ENCODE assay signal across 8 cellular contexts in the genomic region with DNA sequence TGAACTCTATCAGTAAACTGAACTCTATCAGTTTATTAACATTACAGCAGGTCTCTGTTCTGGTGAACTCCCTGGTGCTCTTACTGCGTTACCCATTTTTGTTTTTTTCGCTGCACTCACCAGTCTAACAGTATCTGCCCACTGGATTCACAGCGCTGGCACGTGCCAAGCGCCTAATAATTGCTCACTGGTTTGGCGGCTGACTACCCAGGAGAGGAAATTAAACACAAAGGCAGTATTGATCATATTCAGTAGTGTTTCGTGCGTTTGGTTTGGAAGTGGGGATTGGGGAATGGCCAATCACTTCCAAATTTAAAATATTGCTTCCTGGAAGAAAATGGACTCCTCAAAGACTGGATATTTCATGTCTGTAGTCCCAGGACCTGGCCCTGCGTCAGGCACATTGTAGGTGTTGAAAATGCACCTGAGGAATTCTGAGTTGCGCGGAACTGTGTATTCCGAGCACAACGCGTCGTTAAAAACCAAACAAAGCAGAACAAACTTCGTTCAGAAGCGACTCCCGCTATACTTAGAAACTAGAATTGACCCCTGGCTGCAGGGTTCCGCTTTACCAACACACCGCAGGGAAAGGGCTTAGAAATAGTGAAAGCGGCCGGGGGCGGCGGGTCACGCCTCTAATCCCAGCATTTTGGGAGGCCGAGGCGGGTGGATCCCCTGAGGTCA. TPM values are rescaled to one million over a fixed set of nuclear protein-coding genes. Genes with fewer than 3 reads are reported as not detected.
DNase-seq lines count a peak whose midpoint lies in the region; ATAC-seq and TF ChIP-seq lines count a peak whose summit lies in the region.

No MANE protein-coding gene starts in this region.

- peaks cover 45% of the 10 kb centered on the region for H3K4me1 Mint-ChIP-seq in HFFc6 (ENCODE audit: low read depth)
- H3K4me1 Mint-ChIP-seq in activated CD4-positive, alpha-beta T cell treated with anti-CD3 and anti-CD28 coated beads, Interleukin-2, amount 10 ng/mL, durations not matched to agents 24 days and 14 days: peaks cover 41% of the 10 kb centered on the region
- H3K4me1 Mint-ChIP-seq in effector memory CD8-positive, alpha-beta T cell (ENCODE audit: low read depth in 2 of 2): peaks cover 43 to 51% of the 10 kb centered on the region in 2 donors

- peak overlapping the region; percentile 91 for H3K27ac ChIP-seq in suprapubic skin

- H3K4me3 ChIP-seq in suprapubic skin: peak overlapping the region; percentile 92

- peak; percentile 26 for ATAC-seq in effector memory CD8-positive, alpha-beta T cell (replicated peaks)

- peaks cover 25% of the 10 kb centered on the region for H3K36me3 ChIP-seq in suprapubic skin

- H3K27ac Mint-ChIP-seq in HFFc6: peak overlapping the region; percentile 95
- H3K27ac Mint-ChIP-seq in activated CD4-positive, alpha-beta T cell treated with anti-CD3 and anti-CD28 coated beads, Interleukin-2, amount 10 ng/mL, durations not matched to agents 24 days and 14 days: peak overlapping the region; percentile 100
- peak overlapping the region; percentile 98 for H3K27ac Mint-ChIP-seq in effector memory CD8-positive, alpha-beta T cell

- intact Hi-C loops in activated CD4-positive, alpha-beta T cell treated with anti-CD3 and anti-CD28 coated beads, Interleukin-2, amount 10 ng/mL, durations not matched to agents 24 days and 14 days (cut with micrococcal nuclease): loop anchor here (2.0 to 10.0 kb wide), 4 partner anchors 49 to 1186 kb away; partner anchors contain the start of genes MED23 and TBPL1

- H3K9me3 ChIP-seq in suprapubic skin: no peaks in the 10 kb centered on the region

- H3K4me3 Mint-ChIP-seq in HFFc6: peak overlapping the region; percentile 93
- H3K4me3 Mint-ChIP-seq in activated CD4-positive, alpha-beta T cell treated with anti-CD3 and anti-CD28 coated beads, Interleukin-2, amount 10 ng/mL, durations not matched to agents 24 days and 14 days: peak overlapping the region; percentile 99
- peak overlapping the region; percentile 94 to 96 for H3K4me3 Mint-ChIP-seq in effector memory CD8-positive, alpha-beta T cell

- H3K27me3 ChIP-seq in suprapubic skin: no peaks in the 10 kb centered on the region

- peaks cover 10% of the 10 kb centered on the region; the same call in 1 of the 2 replicates for H3K9me3 Mint-ChIP-seq in HFFc6
- H3K9me3 Mint-ChIP-seq in activated CD4-positive, alpha-beta T cell treated with anti-CD3 and anti-CD28 coated beads, Interleukin-2, amount 10 ng/mL, durations not matched to agents 24 days and 14 days: no peaks in the 10 kb centered on the region
- no peaks in the 10 kb centered on the region for H3K9me3 Mint-ChIP-seq in effector memory CD8-positive, alpha-beta T cell

- DNase-seq in NCI-H1092 treated with DMSO at 0.1 percent for 48 hours (lab: John Stamatoyannopoulos, UW) (peak; percentile 60), NCI-H1092 (lab: John Stamatoyannopoulos, UW) (no peak), HFFc6 (no peak), NCI-H1048 (lab: John Stamatoyannopoulos, UW) (peak; percentile 17), midbrain (lab: John Stamatoyannopoulos, UW) (peak; percentile 66), suprapubic skin (ENCODE audit: low spot score in 2 of 2) (peak in 1 of 2 donors; percentile 71)
- DNase-seq in activated CD4-positive, alpha-beta T cell treated with anti-CD3 and anti-CD28 coated beads, Interleukin-2, amount 10 ng/mL, durations not matched to agents 24 days and 14 days: peak; percentile 80
- peak; percentile 13 to 42 (median 19) for DNase-seq in effector memory CD8-positive, alpha-beta T cell

- TF ChIP-seq POLR2A in suprapubic skin (IDR thresholded peaks at IDR 0.05): no peak

- TF ChIP-seq CTCF in HFFc6 (IDR thresholded peaks at IDR 0.05) (no peak), suprapubic skin (IDR thresholded peaks at IDR 0.05) (no peak)

- peaks cover 24% of the 10 kb centered on the region for H3K27me3 Mint-ChIP-seq in HFFc6 (ENCODE audit: insufficient read depth)
- peaks cover 16% of the 10 kb centered on the region for H3K27me3 Mint-ChIP-seq in activated CD4-positive, alpha-beta T cell treated with anti-CD3 and anti-CD28 coated beads, Interleukin-2, amount 10 ng/mL, durations not matched to agents 24 days and 14 days
- peaks cover 0 to 1% of the 10 kb centered on the region in 2 donors for H3K27me3 Mint-ChIP-seq in effector memory CD8-positive, alpha-beta T cell

- under 1% methylated on average over 27 of the region's 27 CpGs for WGBS in suprapubic skin

- peaks cover 40% of the 10 kb centered on the region for H3K36me3 Mint-ChIP-seq in HFFc6 (ENCODE audit: low read depth)
- H3K36me3 Mint-ChIP-seq in activated CD4-positive, alpha-beta T cell treated with anti-CD3 and anti-CD28 coated beads, Interleukin-2, amount 10 ng/mL, durations not matched to agents 24 days and 14 days (ENCODE audit: low read depth): peaks cover 41% of the 10 kb centered on the region
- peaks cover 69% of the 10 kb centered on the region for H3K36me3 Mint-ChIP-seq in effector memory CD8-positive, alpha-beta T cell (ENCODE audit: insufficient read depth)

- peaks cover 37% of the 10 kb centered on the region for H3K4me1 ChIP-seq in suprapubic skin

- no peak for TF ChIP-seq EP300 in suprapubic skin (IDR thresholded peaks at IDR 0.05)

RNA-seq across cellular contexts. Expression of gene RPS12, which starts 1.1 kb away (rescaled TPM):
- 1,000 to 10,000 TPM in 4 of 6 experiments, 100 to 1,000 TPM in 2; 826 to 1,148 (median 1,037) TPM for total RNA-seq in HFFc6 (2021; fragmentation: NEBNext Ultra II Directional; extraction: Animal tissue kit (Norgen Biotek cat#: 25700))
- 1,119 and 1,135 TPM in 2 replicates for total RNA-seq in activated CD4-positive, alpha-beta T cell treated with anti-CD3 and anti-CD28 coated beads, Interleukin-2, amount 10 ng/mL, durations not matched to agents 24 days and 14 days
- total RNA-seq in suprapubic skin: 1,000 to 10,000 TPM in 3 of 4 donors, 100 to 1,000 TPM in 1; 975 to 2,366 (median 2,183) TPM

RNA-seq across cellular contexts. Expression of gene SLC18B1, which starts 14.9 kb away (rescaled TPM):
- total RNA-seq in HFFc6 (2021; fragmentation: NEBNext Ultra II Directional; extraction: Animal tissue kit (Norgen Biotek cat#: 25700)): 1 to 10 TPM; 2.9 to 4.1 (median 3.5) TPM
- total RNA-seq in activated CD4-positive, alpha-beta T cell treated with anti-CD3 and anti-CD28 coated beads, Interleukin-2, amount 10 ng/mL, durations not matched to agents 24 days and 14 days: 3.3 and 3.8 TPM in 2 replicates
- 10 to 100 TPM in 2 of 4 donors, 1 to 10 TPM in 2; 8.4 to 11.2 (median 9.9) TPM for total RNA-seq in suprapubic skin

RNA-seq across cellular contexts. Expression of gene VNN2, which starts 55.6 kb away (rescaled TPM):
- not detected for total RNA-seq in HFFc6 (2021; fragmentation: NEBNext Ultra II Directional; extraction: Animal tissue kit (Norgen Biotek cat#: 25700))
- total RNA-seq in activated CD4-positive, alpha-beta T cell treated with anti-CD3 and anti-CD28 coated beads, Interleukin-2, amount 10 ng/mL, durations not matched to agents 24 days and 14 days: 3.3 and 3.5 TPM in 2 replicates
- total RNA-seq in suprapubic skin: 1 to 10 TPM in 1 of 4 donors, under 1 TPM in 2, not detected in 1; 0.39 to 1.6 (median 0.64) TPM

Comparison
In these comparisons a context has a peak if more than half of its experiments do, and no peak if none do; other contexts are left out.
1. DNase-seq: peak in NCI-H1092 treated with DMSO at 0.1 percent for 48 hours (single experiment), NCI-H1048 (single experiment), activated CD4-positive, alpha-beta T cell treated with anti-CD3 and anti-CD28 coated beads, Interleukin-2, amount 10 ng/mL, durations not matched to agents 24 days and 14 days (single experiment), effector memory CD8-positive, alpha-beta T cell (3 of 3) and midbrain (single experiment); none in NCI-H1092 (single experiment) and HFFc6 (single experiment).
2. Peak in every context shown above with its lines, with median percentiles within 50 percentile points of each other: H3K27ac Mint-ChIP-seq and H3K4me3 Mint-ChIP-seq.